Comparison of ENCODE assay signal across 9 cellular contexts in genomic region chr1:45892068-45892785, GRCh38.
A peak's percentile ranks its signal among the peaks of the same experiment; 100 is the strongest.
DNase-seq lines count a peak whose midpoint lies in the region; ATAC-seq, FAIRE-seq and TF ChIP-seq lines count a peak whose summit lies in the region.
"Had no signal": no experiment of that assay in that cellular context is flagged by ENCODE, and none has a peak within 500 bp of the region (broad histone marks: within the 10 kb centered on the region; RNA-seq: fewer than 3 reads in every experiment).

No MANE protein-coding gene starts in this region.

- no peaks in the 10 kb centered on the region for H3K9me3 ChIP-seq in breast epithelium
- H3K9me3 ChIP-seq in kidney (ENCODE audit: control insufficient read depth in 1 of 2, low read length in 2 of 2): no peaks in the 10 kb centered on the region
- no peaks in the 10 kb centered on the region for H3K9me3 ChIP-seq in smooth muscle cell (replicated peaks; ENCODE audit: low read depth)

- ATAC-seq in HG02852 (IDR thresholded peaks at IDR 0.05; ENCODE audit: unreplicated experiment): no peak
- ATAC-seq in activated T-cell treated with anti-CD3 and anti-CD28 coated beads, Interleukin-2, amount 50 U/mL, for 4 hours: no peak

- intact Hi-C loops in breast epithelium (cut with DNase I; ENCODE audit: low total_unique reads): no loop called here
- intact Hi-C loops in kidney (cut with DNase I): no loop called here

- no peaks in the 10 kb centered on the region for H3K9me3 Mint-ChIP-seq in endothelial cell (ENCODE audit: unreplicated experiment)
- H3K9me3 Mint-ChIP-seq in activated T-cell treated with anti-CD3 and anti-CD28 coated beads, Interleukin-2, amount 50 U/mL, for 4 hours: no peaks in the 10 kb centered on the region

- H3K79me2 ChIP-seq in smooth muscle cell (ENCODE audit: low read depth): peaks cover 15% of the 10 kb centered on the region

- 4% methylated on average over 6 of the region's 6 CpGs for WGBS in smooth muscle cell (ENCODE audit: low lambda C conversion rate)

- TF ChIP-seq POLR2A in breast epithelium (IDR thresholded peaks at IDR 0.05): no peak

- H3K4me3 ChIP-seq in breast epithelium (no peak overlapping the region), kidney (ENCODE audit: low read length in 2 of 2) (peak overlapping the region in 1 of 2 donors; percentile 4), smooth muscle cell (peak overlapping the region; percentile 1)

- no peaks in the 10 kb centered on the region for H3K4me1 Mint-ChIP-seq in endothelial cell (ENCODE audit: unreplicated experiment)
- peaks cover 8% of the 10 kb centered on the region for H3K4me1 Mint-ChIP-seq in activated T-cell treated with anti-CD3 and anti-CD28 coated beads, Interleukin-2, amount 50 U/mL, for 4 hours (ENCODE audit: low read depth)

- H3K27ac Mint-ChIP-seq in endothelial cell (ENCODE audit: unreplicated experiment): no peak overlapping the region

- H3K4me2 ChIP-seq in smooth muscle cell: peak overlapping the region; percentile 76

- DNase-seq in HK-2 (ENCODE audit: unreplicated experiment): peak; percentile 18
- no peak for DNase-seq in breast epithelium (ENCODE audit: low spot score in 2 of 2)
- DNase-seq in kidney: no peak
- DNase-seq in smooth muscle cell (lab: John Stamatoyannopoulos, UW; ENCODE audit: unreplicated experiment): no peak
- DNase-seq in NCI-H2171 treated with DMSO at 0.1 percent for 48 hours (lab: John Stamatoyannopoulos, UW): no peak
- no peak for DNase-seq in endothelial cell (ENCODE audit: low spot score)
- no peak for DNase-seq in activated T-cell treated with anti-CD3 and anti-CD28 coated beads, Interleukin-2, amount 50 U/mL, for 4 hours
- DNase-seq: stimulated activated CD4-positive, alpha-beta T cell treated with anti-CD3 and anti-CD28 coated beads, Interleukin-12 subunit alpha, Interleukin-12 subunit beta, amount 100 ng/mL, for 4 hours had no signal

- H3K27me3 ChIP-seq in breast epithelium: no peaks in the 10 kb centered on the region
- H3K27me3 ChIP-seq in smooth muscle cell (ENCODE audit: low read depth): no peaks in the 10 kb centered on the region

- H4K20me1 ChIP-seq in smooth muscle cell (ENCODE audit: low read depth): no peaks in the 10 kb centered on the region

- H3K4me1 ChIP-seq in breast epithelium (no peaks in the 10 kb centered on the region), kidney (ENCODE audit: control insufficient read depth in 1 of 2, insufficient read depth in 1 of 2, low read depth in 1 of 2, low read length in 2 of 2) (peaks cover 0 to 18% of the 10 kb centered on the region in 2 donors), smooth muscle cell (ENCODE audit: low read depth) (peaks cover 6% of the 10 kb centered on the region)

- no peak overlapping the region for H3K4me3 Mint-ChIP-seq in endothelial cell (ENCODE audit: unreplicated experiment)
- H3K4me3 Mint-ChIP-seq in activated T-cell treated with anti-CD3 and anti-CD28 coated beads, Interleukin-2, amount 50 U/mL, for 4 hours: no peak overlapping the region

- H3K9ac ChIP-seq in kidney (ENCODE audit: low read length in 2 of 2) (no peak overlapping the region), smooth muscle cell (ENCODE audit: low read depth) (peak overlapping the region; percentile 56)

- H3K27ac ChIP-seq in breast epithelium (peak overlapping the region; percentile 39 to 54), kidney (ENCODE audit: low read depth in 2 of 2, low read length in 2 of 2) (peak overlapping the region; percentile 49 to 68), smooth muscle cell (ENCODE audit: low read depth) (peak overlapping the region; percentile 87)

- peak; percentile 90 for FAIRE-seq in kidney (lab: Jason Lieb, UNC)

- H3K36me3 ChIP-seq in breast epithelium: no peaks in the 10 kb centered on the region
- no peaks in the 10 kb centered on the region for H3K36me3 ChIP-seq in kidney (ENCODE audit: control insufficient read depth in 1 of 2, insufficient read depth in 2 of 2, low read length in 2 of 2)
- H3K36me3 ChIP-seq in smooth muscle cell (ENCODE audit: low read depth): no peaks in the 10 kb centered on the region

- H3K27me3 Mint-ChIP-seq in endothelial cell (ENCODE audit: unreplicated experiment): no peaks in the 10 kb centered on the region
- H3K27me3 Mint-ChIP-seq in activated T-cell treated with anti-CD3 and anti-CD28 coated beads, Interleukin-2, amount 50 U/mL, for 4 hours (ENCODE audit: low read depth): no peaks in the 10 kb centered on the region

- peaks cover 4% of the 10 kb centered on the region for H3F3A ChIP-seq in smooth muscle cell (ENCODE audit: low read depth)

- H2AFZ ChIP-seq in smooth muscle cell (ENCODE audit: low read depth): peak overlapping the region; percentile 65

- H3K36me3 Mint-ChIP-seq in endothelial cell (ENCODE audit: low read depth, unreplicated experiment): peaks cover 3% of the 10 kb centered on the region
- H3K36me3 Mint-ChIP-seq in activated T-cell treated with anti-CD3 and anti-CD28 coated beads, Interleukin-2, amount 50 U/mL, for 4 hours (ENCODE audit: insufficient read depth): peaks cover 3% of the 10 kb centered on the region

- no peak for TF ChIP-seq CTCF in breast epithelium (IDR thresholded peaks at IDR 0.05)
- no peak for TF ChIP-seq CTCF in kidney (IDR thresholded peaks at IDR 0.05; ENCODE audit: borderline replicate concordance, extremely low read depth, insufficient read depth)
- no peak for TF ChIP-seq CTCF in smooth muscle cell (IDR thresholded peaks at IDR 0.05; ENCODE audit: borderline replicate concordance, insufficient read depth, poor library complexity, severe bottlenecking)
- TF ChIP-seq CTCF in endothelial cell (IDR thresholded peaks at IDR 0.05; ENCODE audit: unreplicated experiment): no peak
